17 cellular contexts compared by ENCODE assay signal in the genomic region with DNA sequence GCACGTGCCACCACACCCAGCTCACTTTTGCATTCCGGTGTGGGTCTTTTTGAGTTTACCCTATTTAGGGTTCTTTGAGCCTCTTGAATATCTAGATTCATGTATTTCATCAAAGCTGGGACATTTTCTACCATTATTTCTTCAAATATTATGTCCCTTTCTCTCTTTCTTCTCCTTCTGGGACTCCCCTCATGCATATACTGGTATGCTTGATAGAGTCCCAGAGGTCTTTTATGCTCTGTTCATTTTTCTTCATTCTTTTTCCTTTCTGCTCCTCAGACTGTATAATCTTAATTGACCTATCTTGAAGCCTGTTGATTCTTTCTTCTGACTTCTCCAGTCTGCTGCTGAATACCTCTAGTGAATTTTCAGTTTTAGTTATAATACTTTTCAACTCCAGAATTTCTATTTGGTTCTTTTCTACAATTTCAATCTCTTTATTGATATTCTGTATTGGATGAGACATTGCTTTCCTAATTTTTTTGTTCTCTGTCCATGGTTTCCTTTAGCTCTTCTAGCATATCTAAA. TPM values are rescaled to one million over a fixed set of nuclear protein-coding genes. Genes with fewer than 3 reads are reported as not detected.
A peak's percentile ranks its signal among the peaks of the same experiment; 100 is the strongest.
DNase-seq lines count a peak whose midpoint lies in the region; ATAC-seq, FAIRE-seq and TF ChIP-seq lines count a peak whose summit lies in the region.
"Had no signal": no experiment of that assay in that cellular context is flagged by ENCODE, and none has a peak within 500 bp of the region (broad histone marks: within the 10 kb centered on the region; RNA-seq: fewer than 3 reads in every experiment).

No MANE protein-coding gene starts in this region.

- H3K4me1 ChIP-seq in HepG2 (ENCODE audit: insufficient read depth, low read length) = no peaks in the 10 kb centered on the region
- H3K4me1 ChIP-seq in right lobe of liver = no peaks in the 10 kb centered on the region
- H3K4me1 ChIP-seq in IMR-90 (ENCODE audit: control insufficient read depth, insufficient read depth, low read length) = no peaks in the 10 kb centered on the region
- no peaks in the 10 kb centered on the region for H3K4me1 ChIP-seq in GM12878 (ENCODE audit: control insufficient read depth, insufficient read depth, low read length)
- H3K4me1 ChIP-seq in endothelial cell of umbilical vein (ENCODE audit: control insufficient read depth, extremely low read depth, insufficient read depth, low read length) = no peaks in the 10 kb centered on the region
- H3K4me1 ChIP-seq in ovary (ENCODE audit: insufficient read depth) = no peaks in the 10 kb centered on the region

- H3K4me2 ChIP-seq in HepG2 (ENCODE audit: low read depth, low read length) (no peak overlapping the region), IMR-90 (ENCODE audit: low read depth, low read length) (no peak overlapping the region), GM12878 (ENCODE audit: control insufficient read depth, insufficient read depth) (no peak overlapping the region), endothelial cell of umbilical vein (ENCODE audit: insufficient read depth, low read length) (no peak overlapping the region)
- H3K4me2 ChIP-seq: BLaER1 treated with 17β-estradiol and CSF1 and Interleukin-3, amounts not matched to agents 10 nM and 100 nM; GM23338 had no signal

- H4K20me1 ChIP-seq in HepG2 (ENCODE audit: insufficient read depth, low read length) = no peaks in the 10 kb centered on the region
- no peaks in the 10 kb centered on the region for H4K20me1 ChIP-seq in IMR-90 (ENCODE audit: insufficient read depth, low read length)
- H4K20me1 ChIP-seq in GM12878 (ENCODE audit: control insufficient read depth, insufficient read depth) = no peaks in the 10 kb centered on the region
- H4K20me1 ChIP-seq in endothelial cell of umbilical vein (replicated peaks; ENCODE audit: control insufficient read depth, extremely low read depth, insufficient read depth, low read length) = no peaks in the 10 kb centered on the region

- no peak overlapping the region for H3K14ac ChIP-seq in IMR-90 (replicated peaks; ENCODE audit: low read depth, low read length)

- POLR2A ChIA-PET in HepG2 (lab: Yijun Ruan, JAX) (interaction anchor here (1.0 kb wide), 1 partner anchor 8 kb away, joined by 3 read pairs; no protein-coding TSS in a partner anchor), IMR-90 (lab: Charles Lee; ENCODE audit: unreplicated experiment) (no interaction called here), GM12878 (lab: Charles Lee) (no interaction called here), endothelial cell of umbilical vein (lab: Charles Lee) (no interaction called here)

- no peak overlapping the region for H2AFZ ChIP-seq in HepG2 (ENCODE audit: low read length)
- H2AFZ ChIP-seq in IMR-90 (replicated peaks; ENCODE audit: low read length, poor library complexity) = no peak overlapping the region
- H2AFZ ChIP-seq in GM12878 (ENCODE audit: control insufficient read depth, low read depth, low read length) = no peak overlapping the region
- no peak overlapping the region for H2AFZ ChIP-seq in endothelial cell of umbilical vein (ENCODE audit: low read depth, low read length)
- H2AFZ ChIP-seq: GM23338 had no signal

- H2AK5ac ChIP-seq in IMR-90 (ENCODE audit: low read depth, low read length) = no peak overlapping the region

- H3K27me3 ChIP-seq in HepG2 (ENCODE audit: control insufficient read depth in 1 of 2, insufficient read depth in 2 of 2, low read length in 2 of 2) = no peaks in the 10 kb centered on the region
- no peaks in the 10 kb centered on the region for H3K27me3 ChIP-seq in right lobe of liver
- H3K27me3 ChIP-seq in IMR-90 (ENCODE audit: control insufficient read depth, insufficient read depth, low read length) = no peaks in the 10 kb centered on the region
- no peaks in the 10 kb centered on the region for H3K27me3 ChIP-seq in GM12878 (replicated peaks in 1 of 2; ENCODE audit: control insufficient read depth in 2 of 2, insufficient read depth in 2 of 2, low read length in 1 of 2)
- H3K27me3 ChIP-seq in endothelial cell of umbilical vein (ENCODE audit: control insufficient read depth in 2 of 2, insufficient read depth in 2 of 2, low read length in 2 of 2) = no peaks in the 10 kb centered on the region
- no peaks in the 10 kb centered on the region for H3K27me3 ChIP-seq in ovary
- H3K27me3 ChIP-seq: BLaER1 treated with 17β-estradiol and CSF1 and Interleukin-3, amounts not matched to agents 10 nM and 100 nM had no signal

- no peak overlapping the region for H3K23ac ChIP-seq in IMR-90 (ENCODE audit: low read depth, low read length)

- in situ Hi-C loops in HepG2 (cut with HindIII; ENCODE audit: extremely low pct_ligation_motif_present, low pct_unique_long_range_greater_than_20kb) (no loop called here), IMR-90 (cut with MboI; ENCODE audit: low sequenced_read_pairs) (no loop called here), GM12878 (cut with MboI) (no loop called here)

- H2BK15ac ChIP-seq in IMR-90 (ENCODE audit: low read depth, low read length) = no peak overlapping the region

- no peak overlapping the region for H2BK120ac ChIP-seq in IMR-90 (ENCODE audit: low read depth, low read length)

- WGBS in HepG2 (ENCODE audit: low lambda C conversion rate) = 97% methylated on average over 2 of the region's 2 CpGs
- WGBS in right lobe of liver (ENCODE audit: insufficient coverage, low coverage, low lambda C conversion rate, missing lambda C conversion rate) = no CpG with 5 or more reads among the region's 2 CpGs
- WGBS in IMR-90 (ENCODE audit: extremely low coverage in 2 of 2, insufficient read length in 1 of 2), 2 experiments = no CpG with 5 or more reads among the region's 2 CpGs
- WGBS in GM12878 (ENCODE audit: insufficient coverage, insufficient replicate concordance, low lambda C conversion rate, missing lambda C conversion rate) = 100% methylated on average over 2 of the region's 2 CpGs
- WGBS in ovary, 3 donors = 95 to 98% (median 97%) methylated on average over 2 of the region's 2 CpGs

- H4K8ac ChIP-seq in IMR-90 (ENCODE audit: low read depth in 2 of 2, low read length in 2 of 2) = no peak overlapping the region

- H2AK9ac ChIP-seq in IMR-90 (replicated peaks; ENCODE audit: low read depth, low read length, poor library complexity) = no peak overlapping the region

- TSS peak; percentile 38 for BruUV-seq in HepG2 (replicated peaks; lab: Mats Ljungman, UMichigan)
- TSS peak; percentile 51 for BruUV-seq in IMR-90 (replicated peaks; lab: Mats Ljungman, UMichigan)
- BruUV-seq in GM12878 (replicated peaks; lab: Mats Ljungman, UMichigan) = TSS peak; percentile 49
- BruUV-seq in endothelial cell of umbilical vein (replicated peaks; lab: Mats Ljungman, UMichigan) = TSS peak; percentile 7

- TF ChIP-seq RAD21 in HepG2 (CRISPR knock-in tag; IDR thresholded peaks at IDR 0.05) = no peak
- TF ChIP-seq RAD21 in IMR-90 (IDR thresholded peaks at IDR 0.05; ENCODE audit: low read length) = no peak
- no peak for TF ChIP-seq RAD21 in GM12878 (IDR thresholded peaks at IDR 0.05; ENCODE audit: insufficient read depth, low read depth, low read length)

- TF ChIP-seq CTCF in HepG2 (CRISPR knock-in tag; IDR thresholded peaks at IDR 0.05) = no peak
- TF ChIP-seq CTCF in right lobe of liver (IDR thresholded peaks at IDR 0.05) = no peak
- no peak for TF ChIP-seq CTCF in IMR-90 (conservative IDR thresholded peaks at IDR 0.05; ENCODE audit: low read depth, low read length)
- TF ChIP-seq CTCF in GM12878 (IDR thresholded peaks at IDR 0.05 in 2 of 3, conservative IDR thresholded peaks at IDR 0.05 in 1 of 3; ENCODE audit: control insufficient read depth in 2 of 3, extremely low read depth in 1 of 3, insufficient read depth in 1 of 3, low read depth in 3 of 3, low read length in 3 of 3) = no peak
- TF ChIP-seq CTCF in endothelial cell of umbilical vein (IDR thresholded peaks at IDR 0.05; ENCODE audit: extremely low read depth in 1 of 2, insufficient read depth in 1 of 2, low read depth in 1 of 2, low read length in 2 of 2) = no peak
- TF ChIP-seq CTCF in ovary (IDR thresholded peaks at IDR 0.05) = no peak

- intact Hi-C loops in HepG2 (cut with micrococcal nuclease; ENCODE audit: unreplicated experiment) (no loop called here), right lobe of liver (cut with DNase I) (no loop called here), IMR-90 (cut with micrococcal nuclease) (no loop called here), GM12878 (cut with micrococcal nuclease; ENCODE audit: unreplicated experiment) (no loop called here), endothelial cell of umbilical vein (cut with micrococcal nuclease) (no loop called here), ovary (cut with DNase I) (no loop called here)

- no peak for TF ChIP-seq POLR2A in HepG2 (IDR thresholded peaks at IDR 0.05; ENCODE audit: insufficient read depth in 1 of 2, low read depth in 2 of 2, low read length in 2 of 2)
- no peak for TF ChIP-seq POLR2A in right lobe of liver (IDR thresholded peaks at IDR 0.05)
- TF ChIP-seq POLR2A in IMR-90 (IDR thresholded peaks at IDR 0.05; ENCODE audit: low read depth, low read length) = no peak
- no peak for TF ChIP-seq POLR2A in GM12878 (IDR thresholded peaks at IDR 0.05; ENCODE audit: low read depth, low read length)
- TF ChIP-seq POLR2A in endothelial cell of umbilical vein (IDR thresholded peaks at IDR 0.05; ENCODE audit: low read depth, low read length) = no peak
- no peak for TF ChIP-seq POLR2A in ovary (IDR thresholded peaks at IDR 0.05)

- no peak overlapping the region for H2BK20ac ChIP-seq in IMR-90 (ENCODE audit: low read depth, low read length)

- peaks cover 13 to 21% of the 10 kb centered on the region in 2 experiments for H3K79me1 ChIP-seq in IMR-90 (ENCODE audit: low read depth in 1 of 2, low read length in 2 of 2)

- CTCF ChIA-PET in HepG2 (lab: Yijun Ruan, JAX; ENCODE audit: low intra/inter-chr PET ratio, low total read pairs) (no interaction called here), IMR-90 (lab: Yijun Ruan, JAX) (no interaction called here), GM12878 (lab: Yijun Ruan, JAX) (no interaction called here), endothelial cell of umbilical vein (lab: Charles Lee) (no interaction called here)

- H3K4me3 ChIP-seq in HepG2 (replicated peaks in 1 of 3; ENCODE audit: insufficient read depth in 1 of 3, low read depth in 2 of 3, low read length in 3 of 3) (no peak overlapping the region), right lobe of liver (no peak overlapping the region), IMR-90 (ENCODE audit: insufficient read depth, low read depth, low read length) (no peak overlapping the region), GM12878 (no peak overlapping the region), endothelial cell of umbilical vein (replicated peaks in 1 of 3; ENCODE audit: insufficient read depth in 1 of 3, low read depth in 1 of 3, low read length in 3 of 3) (no peak overlapping the region), ovary (no peak overlapping the region)
- H3K4me3 ChIP-seq: GM23338 had no signal

- no peak overlapping the region for H4K91ac ChIP-seq in IMR-90 (ENCODE audit: insufficient read depth, low read depth, low read length)

- H4K5ac ChIP-seq in IMR-90 (ENCODE audit: low read depth, low read length) = no peak overlapping the region

- ATAC-seq in HepG2 (no peak), right lobe of liver (no peak), IMR-90 (ENCODE audit: low read depth) (no peak), GM12878 (no peak)
- ATAC-seq: CD8-positive, alpha-beta T cell; GM23338 had no signal

- no peak overlapping the region for H3K18ac ChIP-seq in IMR-90 (ENCODE audit: low read depth, low read length)

- RAD21 ChIA-PET in GM12878 (lab: Charles Lee; ENCODE audit: unreplicated experiment) = no interaction called here

- H2BK5ac ChIP-seq in IMR-90 (ENCODE audit: low read depth, low read length, poor library complexity, severe bottlenecking) = no peak overlapping the region

- no peaks in the 10 kb centered on the region for H3K9me1 ChIP-seq in IMR-90 (ENCODE audit: insufficient read depth, low read length)
- H3K9me1 ChIP-seq in endothelial cell of umbilical vein (replicated peaks; ENCODE audit: control insufficient read depth, extremely low read depth, insufficient read depth, low read length) = no peaks in the 10 kb centered on the region

- H3K4ac ChIP-seq in IMR-90 (ENCODE audit: low read depth, low read length) = no peak overlapping the region

- H3K27ac ChIP-seq in HepG2 (ENCODE audit: extremely low read length, insufficient read depth, low read length) = no peak overlapping the region
- H3K27ac ChIP-seq in right lobe of liver = no peak overlapping the region
- no peak overlapping the region for H3K27ac ChIP-seq in IMR-90 (ENCODE audit: insufficient read depth, low read length)
- no peak overlapping the region for H3K27ac ChIP-seq in GM12878 (ENCODE audit: control insufficient read depth, insufficient read depth)
- no peak overlapping the region for H3K27ac ChIP-seq in endothelial cell of umbilical vein (ENCODE audit: insufficient read depth, low read depth, low read length)
- H3K27ac ChIP-seq in ovary = no peak overlapping the region
- H3K27ac ChIP-seq: BLaER1 treated with 17β-estradiol and CSF1 and Interleukin-3, amounts not matched to agents 10 nM and 100 nM had no signal

- no peak for DNase-seq in HepG2 (ENCODE audit: low spot score)
- DNase-seq in right lobe of liver = no peak
- no peak for DNase-seq in IMR-90
- DNase-seq in GM12878 (ENCODE audit: low read depth, low spot score) = no peak
- DNase-seq in endothelial cell of umbilical vein (ENCODE audit: low read depth, low spot score) = no peak
- no peak for DNase-seq in activated CD4-positive, alpha-beta T cell treated with anti-CD3 and anti-CD28 coated beads, Interleukin-2, amount 50 U/mL, for 1 hour
- no peak for DNase-seq in ovary
- DNase-seq in NCI-H1436 treated with DMSO at 0.1 percent for 48 hours (lab: John Stamatoyannopoulos, UW) = no peak
- DNase-seq: 8988T; CD8-positive, alpha-beta T cell; HCEC 1CT; KBM-7 had no signal

- FAIRE-seq in HepG2 (lab: Jason Lieb, UNC) (no peak), GM12878 (lab: Jason Lieb, UNC) (no peak), endothelial cell of umbilical vein (lab: Jason Lieb, UNC) (no peak)
- FAIRE-seq: D721Med, G401.6, H54 had no signal

- dilution Hi-C loops in IMR-90 (cut with HindIII; ENCODE audit: low sequenced_read_pairs, unreplicated experiment) (no loop called here), endothelial cell of umbilical vein (cut with MboI; ENCODE audit: extremely low pct_ligation_motif_present, low sequenced_read_pairs) (no loop called here)

- H3K36me3 ChIP-seq in HepG2 (replicated peaks in 1 of 2; ENCODE audit: control insufficient read depth in 1 of 2, insufficient read depth in 2 of 2, low read length in 2 of 2) = 0 out of 5 replicates have a peak, but pooled peaks cover 0 to 3% of the 10 kb centered on the region in 2 experiments
- peaks cover 0 to 8% (median 3%) of the 10 kb centered on the region in 4 donors for H3K36me3 ChIP-seq in right lobe of liver
- H3K36me3 ChIP-seq in IMR-90 (ENCODE audit: control insufficient read depth, insufficient read depth, low read length) = peaks cover 11% of the 10 kb centered on the region
- H3K36me3 ChIP-seq in GM12878 (ENCODE audit: control insufficient read depth in 2 of 2, insufficient read depth in 2 of 2, low read length in 1 of 2) = peaks cover 0 to 4% of the 10 kb centered on the region in 2 experiments; a peak in 1 of 4 replicates
- H3K36me3 ChIP-seq in endothelial cell of umbilical vein (ENCODE audit: control insufficient read depth in 2 of 2, extremely low read depth in 1 of 2, insufficient read depth in 2 of 2, low read length in 2 of 2) = peaks cover 3 to 4% of the 10 kb centered on the region in 2 experiments
- H3K36me3 ChIP-seq in ovary = no peaks in the 10 kb centered on the region

- no peak overlapping the region for H3K9ac ChIP-seq in HepG2 (ENCODE audit: insufficient read depth, low read depth, low read length)
- no peak overlapping the region for H3K9ac ChIP-seq in IMR-90 (ENCODE audit: low read depth, low read length)
- H3K9ac ChIP-seq in GM12878 (ENCODE audit: control insufficient read depth, insufficient read depth, low read length) = no peak overlapping the region
- no peak overlapping the region for H3K9ac ChIP-seq in endothelial cell of umbilical vein (replicated peaks; ENCODE audit: extremely low read depth, insufficient read depth, low read length)
- H3K9ac ChIP-seq: BLaER1 treated with 17β-estradiol and CSF1 and Interleukin-3, amounts not matched to agents 10 nM and 100 nM had no signal

- no peak overlapping the region for H3K56ac ChIP-seq in IMR-90 (ENCODE audit: extremely low read depth, insufficient read depth, low read length)

- H3K9me3 ChIP-seq in HepG2 (ENCODE audit: low read length) (peaks cover 11% of the 10 kb centered on the region; the same call in 1 of the 2 replicates), right lobe of liver (peaks cover 0 to 6% (median 2%) of the 10 kb centered on the region in 4 donors), IMR-90 (ENCODE audit: control insufficient read depth, insufficient read depth, low read length) (peaks cover 11% of the 10 kb centered on the region; the same call in 1 of the 2 replicates), GM12878 (replicated peaks; ENCODE audit: control insufficient read depth, insufficient read depth, low read length) (peaks cover 5% of the 10 kb centered on the region), endothelial cell of umbilical vein (replicated peaks; ENCODE audit: control insufficient read depth, insufficient read depth, low read length) (no peaks in the 10 kb centered on the region), ovary (peaks cover 0 to 3% of the 10 kb centered on the region in 2 donors)

- no peak for TF ChIP-seq EP300 in HepG2 (IDR thresholded peaks at IDR 0.05; ENCODE audit: low read depth in 2 of 2, low read length in 2 of 2)
- no peak for TF ChIP-seq EP300 in HepG2 (CRISPR knock-in tag; IDR thresholded peaks at IDR 0.05; ENCODE audit: borderline replicate concordance)
- TF ChIP-seq EP300 in GM12878 (IDR thresholded peaks at IDR 0.05; ENCODE audit: borderline replicate concordance in 1 of 2, control insufficient read depth in 1 of 2, low read depth in 2 of 2, low read length in 2 of 2) = no peak
- no peak for TF ChIP-seq EP300 in ovary (IDR thresholded peaks at IDR 0.05)

- SMC1A ChIA-PET in GM12878 (lab: Charles Lee; ENCODE audit: uncharacterized antibody, unreplicated experiment) = interaction anchor here (1.4 kb wide), 1 partner anchor 11 kb away, joined by 3 read pairs; no protein-coding TSS in a partner anchor

- H3K79me2 ChIP-seq in HepG2 (ENCODE audit: insufficient read depth, low read length) (no peaks in the 10 kb centered on the region), GM12878 (ENCODE audit: control insufficient read depth, insufficient read depth, low read length) (no peaks in the 10 kb centered on the region), endothelial cell of umbilical vein (ENCODE audit: control insufficient read depth, insufficient read depth, low read length) (no peaks in the 10 kb centered on the region)

RNA-seq across cellular contexts. Expression of gene WAC, which starts 9.1 kb away (rescaled TPM):
- total RNA-seq in HepG2 (2016; rRNA removed; fragmentation: Illumina TruSeq; extraction: Trizol) (69.1 and 70.2 TPM in 2 replicates), right lobe of liver (10 to 100 TPM; 34.3 to 52.4 (median 48.9) TPM), IMR-90 (2012; rRNA removed) (52.2 and 53.6 TPM in 2 replicates), GM12878 (2014; rRNA removed) (74.5 and 87.0 TPM in 2 replicates), GM12878 (2014; rRNA removed; fragmentation: Illumina TruSeq; extraction: Trizol) (79.7 and 86.4 TPM in 2 replicates), GM12878 (2021) (80.1 and 87.9 TPM in 2 replicates), endothelial cell of umbilical vein (101 and 104 TPM in 2 replicates), ovary (100 to 1,000 TPM in 5 of 7 donors, 10 to 100 TPM in 2; 74.6 to 124 (median 113) TPM)
- 22.3 and 23.3 TPM in 2 replicates for total RNA-seq in HepG2 (2016; cell fraction: cytosol; rRNA removed; fragmentation: Illumina TruSeq; extraction: Trizol; ENCODE audit: low read depth)
- 68.2 and 73.1 TPM in 2 replicates for total RNA-seq in HepG2 (2016; cell fraction: insoluble cytoplasmic fraction; rRNA removed; fragmentation: Illumina TruSeq; extraction: Trizol)
- total RNA-seq in HepG2 (2016; cell fraction: membrane; rRNA removed; fragmentation: Illumina TruSeq; extraction: Trizol) = 51.1 and 64.4 TPM in 2 replicates
- 66.1 and 73.8 TPM in 2 replicates for total RNA-seq in HepG2 (2016; cell fraction: nucleus; rRNA removed; fragmentation: Illumina TruSeq; extraction: Trizol)
- polyA plus RNA-seq in HepG2 (2011; rRNA removed) (85.2 and 96.2 TPM in 2 replicates), IMR-90 (2012; rRNA removed) (39.6 and 41.0 TPM in 2 replicates), GM12878 (2011; rRNA removed) (123 and 131 TPM in 2 replicates), GM12878 (2014; fragmentation: Illumina TruSeq; extraction: Trizol) (117 and 132 TPM in 2 replicates), GM12878 (2014; fragmentation: Nextera tagmentation; extraction: Ambion mirVana) (10 to 100 TPM; 26.5 to 30.4 TPM), GM12878 (2014; rRNA removed) (61.2 and 64.2 TPM in 2 replicates), GM12878 (2016; fragmentation: Nextera tagmentation; extraction: Ambion mirVana) (10 to 100 TPM; 50.9 to 52.1 TPM), endothelial cell of umbilical vein (49.1 and 49.2 TPM in 2 replicates), ovary (100 to 1,000 TPM in 1 of 2 donors, 10 to 100 TPM in 1; 60.5 to 164 TPM)
- 48.8 and 67.1 TPM in 2 replicates for polyA plus RNA-seq in HepG2 (2011; cell fraction: cytosol; rRNA removed)
- polyA plus RNA-seq in HepG2 (2011; cell fraction: nucleus; rRNA removed) = 38.1 and 40.6 TPM in 2 replicates
- polyA plus RNA-seq in HepG2 (2012) = 63.9 and 73.2 TPM in 2 replicates
- polyA plus RNA-seq in HepG2 (2016; cell fraction: cytosol; fragmentation: Illumina TruSeq; extraction: Trizol; ENCODE audit: low read depth) = 8.0 and 9.8 TPM in 2 replicates
- 85.0 and 88.2 TPM in 2 replicates for polyA plus RNA-seq in HepG2 (2016; cell fraction: insoluble cytoplasmic fraction; fragmentation: Illumina TruSeq; extraction: Trizol; ENCODE audit: low read depth)
- 33.0 and 38.6 TPM in 2 replicates for polyA plus RNA-seq in HepG2 (2016; cell fraction: membrane; fragmentation: Illumina TruSeq; extraction: Trizol; ENCODE audit: low read depth)
- 68.4 and 72.1 TPM in 2 replicates for polyA plus RNA-seq in HepG2 (2016; cell fraction: nucleus; fragmentation: Illumina TruSeq; extraction: Trizol; ENCODE audit: insufficient read depth, low read depth)
- polyA minus RNA-seq in HepG2 (2011; rRNA and poly(A)+ RNA removed; ENCODE audit: low replicate concordance) = 86.5 and 108 TPM in 2 replicates
- 44.2 and 45.6 TPM in 2 replicates for polyA minus RNA-seq in HepG2 (2011; cell fraction: cytosol; rRNA and poly(A)+ RNA removed)
- 145 and 151 TPM in 2 replicates for polyA minus RNA-seq in HepG2 (2011; cell fraction: nucleus; rRNA and poly(A)+ RNA removed)
- 11.3 and 17.5 TPM in 2 replicates for polyA plus RNA-seq in IMR-90 (2012; cell fraction: cytosol; rRNA removed)
- 14.4 and 77.3 TPM in 2 replicates for polyA plus RNA-seq in IMR-90 (2012; cell fraction: nucleus; rRNA removed; ENCODE audit: low replicate concordance)
- 271 and 278 TPM in 2 replicates for total RNA-seq in GM12878 (2013; cell fraction: nucleolus; rRNA removed)
- polyA plus RNA-seq in GM12878 (2011; ENCODE audit: low read depth) = 40.4 TPM
- polyA plus RNA-seq in GM12878 (2011; cell fraction: cytosol; rRNA removed) = 62.1 and 67.2 TPM in 2 replicates
- polyA plus RNA-seq in GM12878 (2011; cell fraction: nucleus; rRNA removed) = 74.7 and 77.8 TPM in 2 replicates
- 48.7 and 67.5 TPM in 2 replicates for polyA plus RNA-seq in GM12878 (2012)
- polyA minus RNA-seq in GM12878 (2011; rRNA and poly(A)+ RNA removed) = 103 and 117 TPM in 2 replicates
- 35.9 and 42.6 TPM in 2 replicates for polyA minus RNA-seq in GM12878 (2011; cell fraction: cytosol; rRNA and poly(A)+ RNA removed)
- 58.9 and 116 TPM in 2 replicates for polyA minus RNA-seq in GM12878 (2011; cell fraction: nucleus; rRNA and poly(A)+ RNA removed)
- polyA plus RNA-seq in endothelial cell of umbilical vein (2011; cell fraction: cytosol; rRNA removed) = 57.0 and 57.7 TPM in 2 replicates
- 95.8 and 109 TPM in 2 replicates for polyA plus RNA-seq in endothelial cell of umbilical vein (2011; cell fraction: nucleus; rRNA removed)
- 68.2 and 71.4 TPM in 2 replicates for polyA plus RNA-seq in endothelial cell of umbilical vein (2012)
- polyA minus RNA-seq in endothelial cell of umbilical vein = 115 and 120 TPM in 2 replicates
- polyA minus RNA-seq in endothelial cell of umbilical vein (2011; cell fraction: cytosol; rRNA and poly(A)+ RNA removed) = 39.1 TPM
- 147 and 187 TPM in 2 replicates for polyA minus RNA-seq in endothelial cell of umbilical vein (2011; cell fraction: nucleus; rRNA and poly(A)+ RNA removed)
